Comparison of ENCODE assay signal across 8 cellular contexts in the genomic region with DNA sequence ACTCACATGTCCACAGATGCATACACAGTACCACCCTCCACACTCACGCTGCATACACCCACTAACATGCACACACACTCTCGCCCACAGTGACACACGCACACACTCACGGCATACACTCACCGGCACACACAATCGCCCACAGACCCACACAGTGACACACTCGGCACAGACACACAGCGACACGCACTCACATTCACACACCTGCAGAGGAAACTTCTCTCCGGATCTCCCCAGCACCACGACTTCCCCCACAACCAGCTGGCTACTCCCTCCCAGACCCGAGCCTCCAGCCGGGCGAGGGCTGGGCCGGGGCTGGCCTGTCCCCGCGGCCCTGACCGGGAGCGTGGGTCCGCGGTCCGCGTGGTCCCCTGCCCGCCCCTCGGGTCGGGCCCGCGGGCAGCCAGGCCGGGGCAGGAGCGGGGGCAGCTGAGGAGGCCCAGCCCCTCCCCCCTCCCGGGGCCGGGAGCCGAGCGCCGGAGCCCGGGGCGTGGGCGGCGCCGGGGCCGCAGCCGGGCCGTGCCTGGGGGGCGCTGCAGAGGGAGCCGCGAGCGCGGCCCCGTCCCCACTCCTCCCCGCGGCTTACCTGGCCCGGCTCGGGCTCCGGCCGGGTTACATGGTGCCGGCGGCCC. TPM values are rescaled to one million over a fixed set of nuclear protein-coding genes. Genes with fewer than 3 reads are reported as not detected.
DNase-seq lines count a peak whose midpoint lies in the region; ATAC-seq and TF ChIP-seq lines count a peak whose summit lies in the region.

No MANE protein-coding gene starts in this region.

- H2BK5ac ChIP-seq in neuronal stem cell (ENCODE audit: low read length), result no peak overlapping the region

- dilution Hi-C loops in mammary epithelial cell (cut with HindIII; ENCODE audit: low sequenced_read_pairs), result loop anchor here (5.0 kb wide), 1 partner anchor 62 kb away; no protein-coding TSS in a partner anchor

- H3K9me3 ChIP-seq in Loucy (ENCODE audit: insufficient read depth, low read depth, low read length) (no peaks in the 10 kb centered on the region), mammary epithelial cell (replicated peaks; ENCODE audit: insufficient read depth, low read length) (no peaks in the 10 kb centered on the region), neuronal stem cell (replicated peaks in 1 of 2; ENCODE audit: control insufficient read depth in 2 of 2, insufficient read depth in 1 of 2, low read depth in 1 of 2, low read length in 2 of 2) (no peaks in the 10 kb centered on the region)

- H2BK15ac ChIP-seq in neuronal stem cell (ENCODE audit: low read length), result no peak overlapping the region

- no peak overlapping the region for H2BK120ac ChIP-seq in neuronal stem cell (ENCODE audit: low read depth, low read length)

- H3K27me3 ChIP-seq in Loucy (ENCODE audit: insufficient read depth, low read length, poor library complexity, severe bottlenecking), result no peaks in the 10 kb centered on the region
- peaks cover 24% of the 10 kb centered on the region for H3K27me3 ChIP-seq in mammary epithelial cell (ENCODE audit: insufficient read depth, low read length)
- peaks cover 0 to 73% (median 34%) of the 10 kb centered on the region in 3 experiments for H3K27me3 ChIP-seq in neuronal stem cell (ENCODE audit: control insufficient read depth in 3 of 3, insufficient read depth in 3 of 3, low read depth in 1 of 3, low read length in 3 of 3)

- no peak overlapping the region for H2AK5ac ChIP-seq in neuronal stem cell (ENCODE audit: low read depth, low read length)

- H3K4me2 ChIP-seq in Loucy (ENCODE audit: low read depth, low read length, poor library complexity, severe bottlenecking) (peak overlapping the region; percentile 60), mammary epithelial cell (ENCODE audit: insufficient read depth, low read depth, low read length) (peak overlapping the region; percentile 73), neuronal stem cell (ENCODE audit: insufficient read depth, low read length, poor library complexity, severe bottlenecking) (peak overlapping the region; percentile 98)

- no peak overlapping the region for H3K27ac ChIP-seq in mammary epithelial cell (ENCODE audit: insufficient read depth, low read depth, low read length)
- H3K27ac ChIP-seq in neuronal stem cell (replicated peaks; ENCODE audit: low read length), result no peak overlapping the region

- H2BK12ac ChIP-seq in neuronal stem cell (ENCODE audit: low read length), result no peak overlapping the region

- H4K8ac ChIP-seq in neuronal stem cell (ENCODE audit: low read depth, low read length), result no peak overlapping the region

- no peaks in the 10 kb centered on the region for H3K79me1 ChIP-seq in neuronal stem cell (ENCODE audit: low read depth, low read length)

- H4K20me1 ChIP-seq in Loucy (ENCODE audit: insufficient read depth, low read length, poor library complexity, severe bottlenecking), result no peaks in the 10 kb centered on the region
- H4K20me1 ChIP-seq in mammary epithelial cell (ENCODE audit: insufficient read depth, low read length), result peaks cover 3% of the 10 kb centered on the region

- CTCF ChIA-PET in Calu3 (lab: Charles Lee) (no interaction called here), mammary epithelial cell (lab: Charles Lee; ENCODE audit: low non-redundant PET) (no interaction called here)

- H3K4me3 ChIP-seq in Loucy (ENCODE audit: low read length, poor library complexity, severe bottlenecking), result peak overlapping the region; percentile 65
- peak overlapping the region in 1 of 3 experiments; percentile 2 for H3K4me3 ChIP-seq in mammary epithelial cell (replicated peaks in 1 of 3; ENCODE audit: insufficient read depth in 1 of 3, low read depth in 2 of 3, low read length in 3 of 3)
- peak overlapping the region; percentile 52 to 74 for H3K4me3 ChIP-seq in neuronal stem cell (ENCODE audit: low read length in 2 of 2)

- DNase-seq in Calu3 (no peak), mammary epithelial cell (no peak), neuronal stem cell (ENCODE audit: low spot score) (no peak), NCI-H187 treated with DMSO at 0.1 percent for 48 hours (lab: John Stamatoyannopoulos, UW) (no peak), foreskin melanocyte (no peak)

- no peak overlapping the region for H3K4ac ChIP-seq in neuronal stem cell (ENCODE audit: low read length)

- peak overlapping the region; percentile 41 for H3K4me3 Mint-ChIP-seq in Calu3 (ENCODE audit: low read depth, unreplicated experiment)

- H3K79me2 ChIP-seq in Loucy (ENCODE audit: insufficient read depth, low read length), result no peaks in the 10 kb centered on the region
- H3K79me2 ChIP-seq in mammary epithelial cell (ENCODE audit: insufficient read depth, low read length), result no peaks in the 10 kb centered on the region

- in situ Hi-C loops in mammary epithelial cell (cut with MboI; ENCODE audit: low sequenced_read_pairs in 2 of 2), result no loop called here

- no CpG with 5 or more reads among the region's 57 CpGs for WGBS in mammary epithelial cell (ENCODE audit: low coverage, missing lambda C conversion rate)
- WGBS in neuronal stem cell (ENCODE audit: extremely low coverage in 2 of 2, insufficient read length in 2 of 2, insufficient replicate concordance in 1 of 2), 2 donors, result no CpG with 5 or more reads among the region's 57 CpGs

- H4K91ac ChIP-seq in neuronal stem cell (ENCODE audit: low read depth, low read length, poor library complexity), result no peak overlapping the region

- BruUV-seq in Calu3 (replicated peaks; lab: Mats Ljungman, UMichigan), result no TSS peak
- BruUV-seq in mammary epithelial cell (replicated peaks; lab: Mats Ljungman, UMichigan), result no TSS peak

- H3K9me2 ChIP-seq in Loucy (replicated peaks; ENCODE audit: low read depth, low read length), result no peaks in the 10 kb centered on the region

- TF ChIP-seq CTCF in Calu3 (IDR thresholded peaks at IDR 0.05; ENCODE audit: unreplicated experiment), result no peak
- TF ChIP-seq CTCF in Loucy (conservative IDR thresholded peaks at IDR 0.05; ENCODE audit: low read length), result no peak
- no peak for TF ChIP-seq CTCF in mammary epithelial cell (conservative IDR thresholded peaks at IDR 0.05 in 1 of 2, IDR thresholded peaks at IDR 0.05 in 1 of 2; ENCODE audit: extremely low read depth in 1 of 2, insufficient read depth in 1 of 2, low read depth in 1 of 2, low read length in 2 of 2)

- peaks cover 66% of the 10 kb centered on the region for H3K27me3 Mint-ChIP-seq in Calu3 (ENCODE audit: unreplicated experiment)

- H3K36me3 Mint-ChIP-seq in Calu3 (ENCODE audit: insufficient read depth, unreplicated experiment), result no peaks in the 10 kb centered on the region

- ATAC-seq in GM18873 (IDR thresholded peaks at IDR 0.05; ENCODE audit: low FRiP score, unreplicated experiment), result no peak
- no peak for ATAC-seq in HG03108 (IDR thresholded peaks at IDR 0.05; ENCODE audit: unreplicated experiment)

- intact Hi-C loops in Calu3 (cut with micrococcal nuclease; ENCODE audit: unreplicated experiment) (no loop called here), mammary epithelial cell (cut with micrococcal nuclease) (no loop called here)

- H3K27ac Mint-ChIP-seq in Calu3 (ENCODE audit: unreplicated experiment), result no peak overlapping the region

- peak overlapping the region; percentile 23 for H3K23ac ChIP-seq in neuronal stem cell (ENCODE audit: low read depth, low read length, poor library complexity)

- H3K18ac ChIP-seq in neuronal stem cell (ENCODE audit: low read length), result peak overlapping the region; percentile 67

- H3K4me1 Mint-ChIP-seq in Calu3 (ENCODE audit: low read depth, unreplicated experiment), result peaks cover 9% of the 10 kb centered on the region

- H3K9me3 Mint-ChIP-seq in Calu3 (ENCODE audit: low read depth, unreplicated experiment), result no peaks in the 10 kb centered on the region

- H3F3A ChIP-seq in Loucy (ENCODE audit: low read depth), result no peaks in the 10 kb centered on the region

- H2AFZ ChIP-seq in Loucy (ENCODE audit: low read length), result no peak overlapping the region
- no peak overlapping the region for H2AFZ ChIP-seq in mammary epithelial cell (ENCODE audit: low read depth, low read length)
- peak overlapping the region; percentile 94 for H2AFZ ChIP-seq in neuronal stem cell (ENCODE audit: low read length)

- H3K36me3 ChIP-seq in Loucy (ENCODE audit: insufficient read depth, low read length) (no peaks in the 10 kb centered on the region), mammary epithelial cell (ENCODE audit: insufficient read depth, low read length) (no peaks in the 10 kb centered on the region), neuronal stem cell (replicated peaks in 1 of 2; ENCODE audit: control insufficient read depth in 2 of 2, insufficient read depth in 2 of 2, low read length in 2 of 2) (no peaks in the 10 kb centered on the region)

- H3K4me1 ChIP-seq in Loucy (ENCODE audit: insufficient read depth, low read length, poor library complexity, severe bottlenecking), result no peaks in the 10 kb centered on the region
- H3K4me1 ChIP-seq in mammary epithelial cell (ENCODE audit: insufficient read depth, low read length), result peaks cover 11% of the 10 kb centered on the region
- H3K4me1 ChIP-seq in neuronal stem cell (ENCODE audit: control insufficient read depth in 2 of 2, insufficient read depth in 1 of 2, low read depth in 1 of 2, low read length in 2 of 2), result peaks cover 8 to 13% of the 10 kb centered on the region in 2 donors

- peak overlapping the region; percentile 97 for H3K14ac ChIP-seq in neuronal stem cell (ENCODE audit: low read length)

- no peak overlapping the region for H3K9ac ChIP-seq in Loucy (ENCODE audit: low read depth, low read length, poor library complexity, severe bottlenecking)
- no peak overlapping the region for H3K9ac ChIP-seq in mammary epithelial cell (ENCODE audit: insufficient read depth, low read length)
- H3K9ac ChIP-seq in neuronal stem cell (ENCODE audit: low read depth, low read length, poor library complexity), result peak overlapping the region; percentile 27

RNA-seq across cellular contexts. Expression of a gene that starts 0.5 kb away (rescaled TPM):
- total RNA-seq in Calu3 (2022) (1.0 and 1.1 TPM in 2 replicates), mammary epithelial cell (under 1 TPM in 1 of 2 donors, not detected in 1; 0.31 TPM)
- 0.02 TPM for polyA plus RNA-seq in mammary epithelial cell
- polyA minus RNA-seq in mammary epithelial cell, result not detected
- polyA plus RNA-seq in neuronal stem cell (2013, experiment 1 of 2), result 1.5 TPM
- 1.6 TPM for polyA plus RNA-seq in neuronal stem cell (2013, experiment 2 of 2)

RNA-seq across cellular contexts. Expression of a gene that starts 56.2 kb away (rescaled TPM):
- total RNA-seq in Calu3 (2022), result 22.6 and 27.6 TPM in 2 replicates
- 10 to 100 TPM; 11.8 to 20.6 TPM for total RNA-seq in mammary epithelial cell
- polyA plus RNA-seq in mammary epithelial cell, result 32.1 TPM
- not detected for polyA minus RNA-seq in mammary epithelial cell
- 18.0 TPM for polyA plus RNA-seq in neuronal stem cell (2013, experiment 1 of 2)
- polyA plus RNA-seq in neuronal stem cell (2013, experiment 2 of 2), result 17.5 TPM
